ENCODE assay signal across 8 cellular contexts in the genomic region with DNA sequence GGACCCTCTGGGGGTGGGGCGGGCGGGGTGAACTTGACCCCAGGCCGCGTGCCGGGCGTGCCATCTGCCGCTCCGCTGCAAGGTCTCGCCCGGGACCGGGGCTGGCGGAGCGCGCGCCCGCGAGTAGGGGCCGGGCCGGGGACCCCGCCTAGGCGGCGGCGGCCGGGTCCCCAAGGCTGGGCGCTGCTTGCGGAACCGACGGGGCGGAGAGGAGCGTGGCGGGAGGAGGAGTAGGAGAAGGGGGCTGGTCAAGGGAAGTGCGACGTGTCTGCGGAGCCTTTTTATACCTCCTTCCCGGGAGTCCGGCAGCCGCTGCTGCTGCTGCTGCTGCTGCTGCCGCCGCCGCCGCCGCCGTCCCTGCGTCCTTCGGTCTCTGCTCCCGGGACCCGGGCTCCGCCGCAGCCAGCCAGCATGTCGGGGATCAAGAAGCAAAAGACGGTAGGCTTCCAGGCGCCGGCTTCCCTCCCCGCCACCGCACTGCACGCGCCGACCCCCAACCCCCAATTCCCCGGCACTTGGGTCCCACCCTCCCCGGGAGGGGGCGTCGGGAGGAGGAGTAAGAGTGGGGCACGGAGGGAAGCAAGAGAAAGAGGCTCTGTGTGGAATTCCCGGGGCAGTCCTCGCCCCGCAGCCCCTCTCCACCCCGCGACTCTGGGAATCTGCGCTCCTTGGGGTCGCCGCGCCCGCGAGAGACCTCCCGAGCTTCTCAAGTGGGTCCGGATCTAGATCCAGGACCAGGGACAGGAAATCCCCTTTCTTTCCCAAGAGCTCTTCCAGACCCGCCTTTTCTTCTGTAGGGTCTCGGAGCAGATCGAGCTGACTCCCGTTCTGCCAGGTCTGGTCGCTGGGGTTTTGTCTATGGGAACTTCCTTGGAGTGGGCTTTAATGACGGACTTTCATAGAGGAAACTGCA. TPM values are rescaled to one million over a fixed set of nuclear protein-coding genes. Genes with fewer than 3 reads are reported as not detected.
A peak's percentile ranks its signal among the peaks of the same experiment; 100 is the strongest.
DNase-seq lines count a peak whose midpoint lies in the region; ATAC-seq lines count a peak whose summit lies in the region.

A gene (plus strand): TSS at position 308 of the 913 bp plus-strand sequence. CDS start 104 bp downstream, at position 412.

- no peaks in the 10 kb centered on the region for H3K9me3 Mint-ChIP-seq in T-helper 1 cell treated with Interleukin-12 subunit alpha and Interleukin-12 subunit beta and Interleukin-4 antibody, amounts not matched to agents 30 μg/mL and 1 μg/mL, for 36 hours

- H3K36me3 Mint-ChIP-seq in T-helper 1 cell treated with Interleukin-12 subunit alpha and Interleukin-12 subunit beta and Interleukin-4 antibody, amounts not matched to agents 30 μg/mL and 1 μg/mL, for 36 hours (ENCODE audit: low read depth): no peaks in the 10 kb centered on the region

- H3K4me3 Mint-ChIP-seq in T-helper 1 cell treated with Interleukin-12 subunit alpha and Interleukin-12 subunit beta and Interleukin-4 antibody, amounts not matched to agents 30 μg/mL and 1 μg/mL, for 36 hours: peak within 1 kb of the TSS; percentile 74

- peak; percentile 75 for DNase-seq in Caki2 (ENCODE audit: low read depth)
- peak; percentile 5 for DNase-seq in cortex of kidney (lab: John Stamatoyannopoulos, UW)
- DNase-seq in left colon: peak; percentile 68 to 76
- peak; percentile 31 to 47 for DNase-seq in stimulated activated CD4-positive, alpha-beta T cell treated with anti-CD3 and anti-CD28 coated beads, Interleukin-2, amount 100 ng/mL, for 24 hours
- no peak for DNase-seq in superior temporal gyrus (ENCODE audit: extremely low spot score)
- DNase-seq in NCI-H446 (lab: John Stamatoyannopoulos, UW): no peak

- H3K27ac Mint-ChIP-seq in T-helper 1 cell treated with Interleukin-12 subunit alpha and Interleukin-12 subunit beta and Interleukin-4 antibody, amounts not matched to agents 30 μg/mL and 1 μg/mL, for 36 hours: no peak within 1 kb of the TSS

- intact Hi-C loops in left colon (cut with DNase I, micrococcal nuclease): loop anchor here in 1 of 2 donors (10.0 kb wide), 1 partner anchor 75 kb away; no protein-coding TSS in a partner anchor

- ATAC-seq in HG02571 (IDR thresholded peaks at IDR 0.05; ENCODE audit: unreplicated experiment) (peak; percentile 48), left colon (peak; percentile 86)

- peaks cover 6% of the 10 kb centered on the region for H3K4me1 Mint-ChIP-seq in T-helper 1 cell treated with Interleukin-12 subunit alpha and Interleukin-12 subunit beta and Interleukin-4 antibody, amounts not matched to agents 30 μg/mL and 1 μg/mL, for 36 hours (ENCODE audit: low read depth)

- peaks cover 67% of the 10 kb centered on the region for H3K27me3 Mint-ChIP-seq in T-helper 1 cell treated with Interleukin-12 subunit alpha and Interleukin-12 subunit beta and Interleukin-4 antibody, amounts not matched to agents 30 μg/mL and 1 μg/mL, for 36 hours (ENCODE audit: low read depth)

- in situ Hi-C loops in Caki2 (cut with HindIII; ENCODE audit: low pct_unique_long_range_greater_than_20kb, low sequenced_read_pairs): no loop called here

RNA-seq across cellular contexts. Expression of the gene that starts here (rescaled TPM):
- 77.9 and 83.8 TPM in 2 replicates for total RNA-seq in Caki2 (2014; rRNA removed; shearing (Covaris generic); ENCODE audit: low replicate concordance)
- 100 to 1,000 TPM; 219 to 322 TPM for total RNA-seq in left colon

Comparison
In these comparisons a context has a peak if more than half of its experiments do, and no peak if none do; other contexts are left out.
1. DNase-seq: peak in Caki2 (single experiment), cortex of kidney (single experiment), left colon (2 of 2) and stimulated activated CD4-positive, alpha-beta T cell treated with anti-CD3 and anti-CD28 coated beads, Interleukin-2, amount 100 ng/mL, for 24 hours (2 of 2); none in superior temporal gyrus (single experiment) and NCI-H446 (0 of 2).